Comparison of ENCODE assay signal across 39 cellular contexts in genomic region chr18:22685788-22686187, GRCh38.
"Had no signal": no experiment of that assay in that cellular context is flagged by ENCODE, and none has a peak within 500 bp of the region (broad histone marks: within the 10 kb centered on the region; RNA-seq: fewer than 3 reads in every experiment).

No MANE protein-coding gene starts in this region.

- H3K4me3 ChIP-seq: ascending aorta, cardiac muscle cell had no signal

- H3K27ac Mint-ChIP-seq: activated B cell treated with CpG ODN at 0.5 μM for 24 hours; activated CD4-positive, alpha-beta memory T cell treated with anti-CD3 and anti-CD28 coated beads for 36 hours; activated CD4-positive, alpha-beta T cell treated with anti-CD3 and anti-CD28 coated beads, Interleukin-2, amount 10 ng/mL, durations not matched to agents 24 days and 14 days; activated CD8-positive, alpha-beta T cell treated with anti-CD3 and anti-CD28 coated beads for 36 hours; activated naive CD4-positive, alpha-beta T cell treated with anti-CD3 and anti-CD28 coated beads, Interleukin-2, amount 10 ng/mL, durations not matched to agents 7 days and 5 days; activated naive CD4-positive, alpha-beta T cell treated with anti-CD3 and anti-CD28 coated beads, Interleukin-2, amount 50 U/mL, for 24 hours; activated naive CD8-positive, alpha-beta T cell; activated naive CD8-positive, alpha-beta T cell treated with anti-CD3 and anti-CD28 coated beads, Interleukin-2, amount 10 ng/mL, durations not matched to agents 7 days and 5 days; activated naive CD8-positive, alpha-beta T cell treated with anti-CD3 and anti-CD28 coated beads, Interleukin-2, amount 50 U/mL, for 24 hours; activated T-cell treated with anti-CD3 and anti-CD28 coated beads, Interleukin-2, amount 50 U/mL, for 72 hours; activated T-helper 1 cell treated with anti-CD3 and anti-CD28 coated beads, Interleukin-12 subunit alpha, Interleukin-12 subunit beta, Interleukin-2, Interleukin-4 antibody, amounts not matched to agents 30 ng/mL and 10 ng/mL and 1 ng/mL, durations not matched to agents 14 hours and 24 hours and 36 hours; activated T-helper 17 cell treated with anti-CD3 and anti-CD28 coated beads, Interleukin-2, amount 50 U/mL, for 72 hours; brain; T-helper 1 cell treated with Interleukin-12 subunit alpha and Interleukin-12 subunit beta and Interleukin-4 antibody, amounts not matched to agents 30 μg/mL and 1 μg/mL, for 36 hours; T-helper 2 cell treated with Interferon-gamma antibody and Interleukin-4, amounts not matched to agents 5 μg/mL and 100 μg/mL, for 36 hours had no signal

- H3K27me3 ChIP-seq: ascending aorta, cardiac muscle cell had no signal

- H3K27ac ChIP-seq: ascending aorta, cardiac muscle cell, VCaP had no signal

- H3K4me1 Mint-ChIP-seq: activated B cell treated with CpG ODN at 0.5 μM for 24 hours; activated CD4-positive, alpha-beta T cell treated with anti-CD3 and anti-CD28 coated beads, Interleukin-2, amount 10 ng/mL, durations not matched to agents 24 days and 14 days; activated naive CD4-positive, alpha-beta T cell treated with anti-CD3 and anti-CD28 coated beads, Interleukin-2, amount 10 ng/mL, durations not matched to agents 7 days and 5 days; activated naive CD4-positive, alpha-beta T cell treated with anti-CD3 and anti-CD28 coated beads, Interleukin-2, amount 50 U/mL, for 24 hours; activated naive CD8-positive, alpha-beta T cell treated with anti-CD3 and anti-CD28 coated beads, Interleukin-2, amount 10 ng/mL, durations not matched to agents 7 days and 5 days; activated naive CD8-positive, alpha-beta T cell treated with anti-CD3 and anti-CD28 coated beads, Interleukin-2, amount 50 U/mL, for 24 hours; activated T-helper 17 cell treated with anti-CD3 and anti-CD28 coated beads, Interleukin-2, amount 50 U/mL, for 72 hours; brain; central memory CD8-positive, alpha-beta T cell had no signal

- H3K4me3 Mint-ChIP-seq: activated B cell treated with CpG ODN at 0.5 μM for 24 hours; activated CD4-positive, alpha-beta memory T cell treated with anti-CD3 and anti-CD28 coated beads for 36 hours; activated CD4-positive, alpha-beta T cell treated with anti-CD3 and anti-CD28 coated beads, Interleukin-2, amount 10 ng/mL, durations not matched to agents 24 days and 14 days; activated CD8-positive, alpha-beta T cell treated with anti-CD3 and anti-CD28 coated beads for 36 hours; activated naive CD4-positive, alpha-beta T cell treated with anti-CD3 and anti-CD28 coated beads, Interleukin-2, amount 10 ng/mL, durations not matched to agents 7 days and 5 days; activated naive CD4-positive, alpha-beta T cell treated with anti-CD3 and anti-CD28 coated beads, Interleukin-2, amount 50 U/mL, for 24 hours; activated naive CD8-positive, alpha-beta T cell; activated naive CD8-positive, alpha-beta T cell treated with anti-CD3 and anti-CD28 coated beads, Interleukin-2, amount 10 ng/mL, durations not matched to agents 7 days and 5 days; activated naive CD8-positive, alpha-beta T cell treated with anti-CD3 and anti-CD28 coated beads, Interleukin-2, amount 50 U/mL, for 24 hours; activated T-cell treated with anti-CD3 and anti-CD28 coated beads, Interleukin-2, amount 50 U/mL, for 4 hours; activated T-cell treated with anti-CD3 and anti-CD28 coated beads, Interleukin-2, amount 50 U/mL, for 72 hours; activated T-helper 1 cell treated with anti-CD3 and anti-CD28 coated beads, Interleukin-12 subunit alpha, Interleukin-12 subunit beta, Interleukin-2, Interleukin-4 antibody, amounts not matched to agents 30 ng/mL and 10 ng/mL and 1 ng/mL, durations not matched to agents 14 hours and 24 hours and 36 hours; activated T-helper 17 cell treated with anti-CD3 and anti-CD28 coated beads, Interleukin-2, amount 50 U/mL, for 72 hours; brain; central memory CD8-positive, alpha-beta T cell; T-helper 1 cell treated with Interleukin-12 subunit alpha and Interleukin-12 subunit beta and Interleukin-4 antibody, amounts not matched to agents 30 μg/mL and 1 μg/mL, for 36 hours; T-helper 2 cell treated with Interferon-gamma antibody and Interleukin-4, amounts not matched to agents 5 μg/mL and 100 μg/mL, for 36 hours had no signal

- ATAC-seq: activated CD8-positive, alpha-beta T cell treated with anti-CD3 and anti-CD28 coated beads for 36 hours; activated naive CD8-positive, alpha-beta T cell treated with anti-CD3 and anti-CD28 coated beads, Interleukin-2, amount 50 U/mL, for 24 hours; activated T-cell treated with anti-CD3 and anti-CD28 coated beads, Interleukin-2, amount 50 U/mL, for 4 hours; activated T-cell treated with anti-CD3 and anti-CD28 coated beads, Interleukin-2, amount 50 U/mL, for 72 hours; activated T-helper 17 cell treated with anti-CD3 and anti-CD28 coated beads, Interleukin-2, amount 50 U/mL, for 72 hours had no signal

- H3K9me3 ChIP-seq: ascending aorta had no signal

- H3K36me3 ChIP-seq: ascending aorta, cardiac muscle cell had no signal

- H3K9me3 Mint-ChIP-seq: activated B cell treated with CpG ODN at 0.5 μM for 24 hours; activated CD4-positive, alpha-beta memory T cell treated with anti-CD3 and anti-CD28 coated beads for 36 hours; activated CD4-positive, alpha-beta T cell treated with anti-CD3 and anti-CD28 coated beads, Interleukin-2, amount 10 ng/mL, durations not matched to agents 24 days and 14 days; activated CD8-positive, alpha-beta T cell treated with anti-CD3 and anti-CD28 coated beads for 36 hours; activated naive CD4-positive, alpha-beta T cell treated with anti-CD3 and anti-CD28 coated beads, Interleukin-2, amount 10 ng/mL, durations not matched to agents 7 days and 5 days; activated naive CD8-positive, alpha-beta T cell treated with anti-CD3 and anti-CD28 coated beads, Interleukin-2, amount 50 U/mL, for 24 hours; activated T-cell treated with anti-CD3 and anti-CD28 coated beads, Interleukin-2, amount 50 U/mL, for 4 hours; activated T-helper 1 cell treated with anti-CD3 and anti-CD28 coated beads, Interleukin-12 subunit alpha, Interleukin-12 subunit beta, Interleukin-2, Interleukin-4 antibody, amounts not matched to agents 30 ng/mL and 10 ng/mL and 1 ng/mL, durations not matched to agents 14 hours and 24 hours and 36 hours; activated T-helper 17 cell treated with anti-CD3 and anti-CD28 coated beads, Interleukin-2, amount 50 U/mL, for 72 hours; central memory CD8-positive, alpha-beta T cell; T-helper 1 cell treated with Interleukin-12 subunit alpha and Interleukin-12 subunit beta and Interleukin-4 antibody, amounts not matched to agents 30 μg/mL and 1 μg/mL, for 36 hours; T-helper 2 cell treated with Interferon-gamma antibody and Interleukin-4, amounts not matched to agents 5 μg/mL and 100 μg/mL, for 36 hours had no signal

- H3K27me3 Mint-ChIP-seq: activated B cell treated with CpG ODN at 0.5 μM for 24 hours; activated CD4-positive, alpha-beta T cell treated with anti-CD3 and anti-CD28 coated beads, Interleukin-2, amount 10 ng/mL, durations not matched to agents 24 days and 14 days; activated naive CD8-positive, alpha-beta T cell treated with anti-CD3 and anti-CD28 coated beads, Interleukin-2, amount 50 U/mL, for 24 hours had no signal

- FAIRE-seq: bronchial epithelial cell, TTC549 had no signal

- H3K36me3 Mint-ChIP-seq: activated CD4-positive, alpha-beta memory T cell treated with anti-CD3 and anti-CD28 coated beads for 36 hours; activated naive CD4-positive, alpha-beta T cell treated with anti-CD3 and anti-CD28 coated beads, Interleukin-2, amount 10 ng/mL, durations not matched to agents 7 days and 5 days; activated naive CD4-positive, alpha-beta T cell treated with anti-CD3 and anti-CD28 coated beads, Interleukin-2, amount 50 U/mL, for 24 hours; activated naive CD8-positive, alpha-beta T cell; activated naive CD8-positive, alpha-beta T cell treated with anti-CD3 and anti-CD28 coated beads, Interleukin-2, amount 10 ng/mL, durations not matched to agents 7 days and 5 days; brain had no signal

- DNase-seq: activated B cell treated with CpG ODN at 0.5 μM for 24 hours; activated CD4-positive, alpha-beta memory T cell treated with anti-CD3 and anti-CD28 coated beads for 36 hours; activated CD4-positive, alpha-beta T cell treated with anti-CD3 and anti-CD28 coated beads for 4 hours; activated CD4-positive, alpha-beta T cell treated with anti-CD3 and anti-CD28 coated beads, Interleukin-2, amount 10 ng/mL, durations not matched to agents 24 days and 14 days; activated CD4-positive, alpha-beta T cell treated with anti-CD3 and anti-CD28 coated beads, Interleukin-2, amount 50 U/mL, for 1 hour; activated CD4-positive, alpha-beta T cell treated with anti-CD3 and anti-CD28 coated beads, Interleukin-2, amount 50 U/mL, for 4 hours; activated CD4-positive, CD25-positive, alpha-beta regulatory T cell treated with anti-CD3 and anti-CD28 coated beads, Interleukin-2, amount 50 U/mL, for 72 hours; activated CD8-positive, alpha-beta memory T cell treated with anti-CD3 and anti-CD28 coated beads, Interleukin-2, amount 50 U/mL, for 4 hours; activated CD8-positive, alpha-beta T cell treated with anti-CD3 and anti-CD28 coated beads for 36 hours; activated effector memory CD4-positive, alpha-beta T cell treated with anti-CD3 and anti-CD28 coated beads, Interleukin-2, amount 50 U/mL, for 16 hours; activated gamma-delta T cell treated with Interleukin-2 at 50 U/mL for 16 hours; activated naive CD4-positive, alpha-beta T cell; activated naive CD4-positive, alpha-beta T cell treated with anti-CD3 and anti-CD28 coated beads, Interleukin-2, amount 10 ng/mL, durations not matched to agents 7 days and 5 days; activated naive CD8-positive, alpha-beta T cell treated with anti-CD3 and anti-CD28 coated beads, Interleukin-2, amount 10 ng/mL, durations not matched to agents 7 days and 5 days; activated naive CD8-positive, alpha-beta T cell treated with anti-CD3 and anti-CD28 coated beads, Interleukin-2, amount 50 U/mL, for 24 hours; activated T-cell treated with anti-CD3 and anti-CD28 coated beads for 4 hours; activated T-cell treated with anti-CD3 and anti-CD28 coated beads, Interleukin-2, amount 50 U/mL, for 1 hour; activated T-cell treated with anti-CD3 and anti-CD28 coated beads, Interleukin-2, amount 50 U/mL, for 4 hours; activated T-cell treated with anti-CD3 and anti-CD28 coated beads, Interleukin-2, amount 50 U/mL, for 72 hours; amygdala; anterior cingulate cortex; caudate nucleus; cerebellar nuclear complex; T-helper 1 cell; T-helper 2 cell; T-helper 9 cell had no signal
